Comparison of ENCODE assay signal across 1 cellular context in genomic region chr1:228165372-228166169, GRCh38.
TF ChIP-seq lines count a peak whose summit lies in the region.

TSS of gene IBA57 (plus strand) at chr1:228165804. CDS start at chr1:228165817, 13 bp downstream.

TF ChIP-seq in HepG2, 621 proteins besides CTCF, POLR2A, EP300 and RAD21 (continued from another document and continues in another):
- no peak for TF ChIP-seq ARID5B (CRISPR knock-in tag; IDR thresholded peaks at IDR 0.05)
- no peak for TF ChIP-seq ZNF280D (CRISPR knock-in tag; IDR thresholded peaks at IDR 0.05)
- TF ChIP-seq TCF7L2 (IDR thresholded peaks at IDR 0.05; ENCODE audit: low read depth, low read length) = no peak
- TF ChIP-seq GLMP (CRISPR knock-in tag; IDR thresholded peaks at IDR 0.05; ENCODE audit: borderline replicate concordance) = no peak
- TF ChIP-seq MTA3 (CRISPR knock-in tag; IDR thresholded peaks at IDR 0.05) = no peak
- no peak for TF ChIP-seq CENPX (CRISPR knock-in tag; IDR thresholded peaks at IDR 0.05)
- TF ChIP-seq RBM22 (optimal IDR thresholded peaks at IDR 0.05; ENCODE audit: low read length) = no peak
- TF ChIP-seq SP2 (CRISPR knock-in tag; IDR thresholded peaks at IDR 0.05) = peak; percentile 75
- peak; percentile 43 for TF ChIP-seq HCFC1 (IDR thresholded peaks at IDR 0.05; ENCODE audit: low read depth, low read length)
- TF ChIP-seq ZNF484 (CRISPR knock-in tag; IDR thresholded peaks at IDR 0.05; ENCODE audit: borderline replicate concordance, low read depth) = no peak
- peak; percentile 98 for TF ChIP-seq ZFY (CRISPR knock-in tag; IDR thresholded peaks at IDR 0.05)
- no peak for TF ChIP-seq ZNF33B (CRISPR knock-in tag; IDR thresholded peaks at IDR 0.05)
- no peak for TF ChIP-seq ZNF790 (CRISPR knock-in tag; IDR thresholded peaks at IDR 0.05; ENCODE audit: borderline replicate concordance)
- no peak for TF ChIP-seq SIX1 (CRISPR knock-in tag; IDR thresholded peaks at IDR 0.05; ENCODE audit: borderline replicate concordance)
- no peak for TF ChIP-seq ZNF12 (CRISPR knock-in tag; IDR thresholded peaks at IDR 0.05)
- TF ChIP-seq BRCA1 (CRISPR knock-in tag; IDR thresholded peaks at IDR 0.05) = no peak
- no peak for TF ChIP-seq ISX (CRISPR knock-in tag; conservative IDR thresholded peaks at IDR 0.05)
- no peak for TF ChIP-seq EHMT2 (IDR thresholded peaks at IDR 0.05; ENCODE audit: borderline replicate concordance, low read depth, low read length)
- TF ChIP-seq FOSL1 (CRISPR knock-in tag; IDR thresholded peaks at IDR 0.05; ENCODE audit: borderline replicate concordance) = no peak
- TF ChIP-seq HES4 (CRISPR knock-in tag; IDR thresholded peaks at IDR 0.05; ENCODE audit: borderline replicate concordance) = no peak; the same call in 1 of the 2 replicates
- no peak for TF ChIP-seq KLF15 (CRISPR knock-in tag; IDR thresholded peaks at IDR 0.05; ENCODE audit: borderline replicate concordance)
- no peak for TF ChIP-seq PITX1 (CRISPR knock-in tag; IDR thresholded peaks at IDR 0.05)
- no peak for TF ChIP-seq ZNF615 (CRISPR knock-in tag; IDR thresholded peaks at IDR 0.05; ENCODE audit: borderline replicate concordance)
- no peak for TF ChIP-seq TBX3 (IDR thresholded peaks at IDR 0.05; ENCODE audit: borderline replicate concordance)
- no peak for TF ChIP-seq HIVEP1 (CRISPR knock-in tag; IDR thresholded peaks at IDR 0.05)
- no peak for TF ChIP-seq IKZF1 (IDR thresholded peaks at IDR 0.05)
- TF ChIP-seq SNAPC4 (CRISPR knock-in tag; IDR thresholded peaks at IDR 0.05) = no peak
- TF ChIP-seq ATF4 (CRISPR knock-in tag; IDR thresholded peaks at IDR 0.05) = no peak
- TF ChIP-seq SATB2 (CRISPR knock-in tag; IDR thresholded peaks at IDR 0.05) = no peak
- no peak for TF ChIP-seq ZNF83 (CRISPR knock-in tag; IDR thresholded peaks at IDR 0.05; ENCODE audit: borderline replicate concordance)
- no peak for TF ChIP-seq ZNF766 (CRISPR knock-in tag; IDR thresholded peaks at IDR 0.05; ENCODE audit: borderline replicate concordance)
- TF ChIP-seq TEAD2 (CRISPR knock-in tag; IDR thresholded peaks at IDR 0.05) = no peak
- TF ChIP-seq HNF4A (CRISPR knock-in tag; IDR thresholded peaks at IDR 0.05) = no peak
- 0 out of 2 replicates have a peak, but pooled peaks have one; percentile 31 for TF ChIP-seq ZNF724P (CRISPR knock-in tag; IDR thresholded peaks at IDR 0.05; ENCODE audit: borderline replicate concordance)
- no peak for TF ChIP-seq CSRNP2 (CRISPR knock-in tag; conservative IDR thresholded peaks at IDR 0.05; ENCODE audit: low read depth)
- TF ChIP-seq DNMT1 (CRISPR knock-in tag; IDR thresholded peaks at IDR 0.05) = no peak; the same call in 1 of the 2 replicates
- no peak for TF ChIP-seq STAT5B (CRISPR knock-in tag; IDR thresholded peaks at IDR 0.05)
- no peak for TF ChIP-seq HHEX (CRISPR knock-in tag; IDR thresholded peaks at IDR 0.05)
- peak; percentile 68 for TF ChIP-seq RFX5 (IDR thresholded peaks at IDR 0.05; ENCODE audit: low read depth, low read length)
- 0 out of 2 replicates have a peak, but pooled peaks have one; percentile 7 for TF ChIP-seq GATAD2A (CRISPR knock-in tag; IDR thresholded peaks at IDR 0.05)
- TF ChIP-seq JUND (CRISPR knock-in tag; IDR thresholded peaks at IDR 0.05) = peak; percentile 34
- no peak for TF ChIP-seq GTF3A (CRISPR knock-in tag; conservative IDR thresholded peaks at IDR 0.05)
- TF ChIP-seq ZFYVE20 (CRISPR knock-in tag; IDR thresholded peaks at IDR 0.05; ENCODE audit: borderline replicate concordance, low read depth) = peak; percentile 79; the same call in 1 of the 2 replicates
- TF ChIP-seq ZNF761 (CRISPR knock-in tag; conservative IDR thresholded peaks at IDR 0.05) = peak; percentile 66; the same call in 1 of the 2 replicates
- peak; percentile 88 for TF ChIP-seq POLR2G (IDR thresholded peaks at IDR 0.05; ENCODE audit: low read depth, low read length)
- TF ChIP-seq MXD1 (CRISPR knock-in tag; IDR thresholded peaks at IDR 0.05) = peak; percentile 72; the same call in 1 of the 2 replicates
- peak; percentile 79 for TF ChIP-seq ZBTB25 (CRISPR knock-in tag; IDR thresholded peaks at IDR 0.05)
- no peak; the same call in 1 of the 2 replicates for TF ChIP-seq TSC22D2 (CRISPR knock-in tag; IDR thresholded peaks at IDR 0.05; ENCODE audit: borderline replicate concordance)
- TF ChIP-seq TRAFD1 (CRISPR knock-in tag; IDR thresholded peaks at IDR 0.05; ENCODE audit: borderline replicate concordance) = no peak
